ENCODE assay signal across 18 cellular contexts in the genomic region with DNA sequence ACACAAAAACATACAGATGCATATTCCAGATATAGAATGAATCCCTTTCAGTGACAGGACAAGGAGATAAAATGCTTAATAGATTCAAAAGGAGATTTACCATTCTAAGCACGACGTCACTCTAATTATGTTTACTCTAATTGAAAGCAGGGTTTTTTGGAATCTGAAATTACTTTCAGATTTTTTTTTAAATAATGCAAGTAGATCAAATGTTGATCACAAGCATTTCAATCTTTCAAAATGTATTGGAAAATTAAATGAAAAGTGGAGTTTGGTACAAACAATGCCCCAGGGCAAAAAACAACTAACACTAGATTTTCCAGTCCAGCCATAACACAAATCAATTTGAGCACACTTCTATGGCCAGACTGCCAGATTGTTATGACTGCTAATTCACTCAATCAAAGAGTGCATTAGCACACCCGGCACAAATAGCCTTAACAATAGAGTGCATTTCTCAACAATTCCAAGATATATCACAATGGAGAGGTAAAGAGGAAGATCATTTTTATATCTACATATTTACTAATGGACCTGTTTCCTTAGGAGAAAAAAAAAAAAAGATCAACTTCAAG. TPM values are rescaled to one million over a fixed set of nuclear protein-coding genes. Genes with fewer than 3 reads are reported as not detected.
DNase-seq lines count a peak whose midpoint lies in the region; ATAC-seq, FAIRE-seq and TF ChIP-seq lines count a peak whose summit lies in the region.
"Had no signal": no experiment of that assay in that cellular context is flagged by ENCODE, and none has a peak within 500 bp of the region (broad histone marks: within the 10 kb centered on the region; RNA-seq: fewer than 3 reads in every experiment).

No MANE protein-coding gene starts in this region.

- H2AFZ ChIP-seq in SK-N-SH (ENCODE audit: low read depth), result no peak overlapping the region
- H2AFZ ChIP-seq: GM23248 had no signal

- CTCF ChIA-PET in SK-N-SH (lab: Yijun Ruan, JAX), result interaction anchor here (0.8 kb wide), 1 partner anchor 429 kb away, joined by 3 read pairs; no protein-coding TSS in a partner anchor

- TF ChIP-seq EP300 in SK-N-SH (IDR thresholded peaks at IDR 0.05; ENCODE audit: borderline replicate concordance in 1 of 2, low read depth in 1 of 2, low read length in 1 of 2), result peak in 1 of 2 experiments; percentile 54; a peak in 1 of 4 replicates

- WGBS in SK-N-SH (ENCODE audit: low lambda C conversion rate), result 38% methylated on average over 3 of the region's 3 CpGs

- H3K4me1 Mint-ChIP-seq in nephron progenitor cell, result peaks cover 85% of the 10 kb centered on the region

- TF ChIP-seq CTCF in SK-N-SH (IDR thresholded peaks at IDR 0.05), result no peak
- TF ChIP-seq CTCF in nephron progenitor cell (IDR thresholded peaks at IDR 0.05), result no peak
- TF ChIP-seq CTCF in breast epithelium (IDR thresholded peaks at IDR 0.05), result no peak

- DNase-seq in NCI-H1436 (lab: John Stamatoyannopoulos, UW) (peak; percentile 27), NCI-H1436 treated with DMSO at 0.1 percent for 48 hours (lab: John Stamatoyannopoulos, UW) (no peak), NCI-H1417 treated with DMSO at 0.1 percent for 48 hours (lab: John Stamatoyannopoulos, UW) (peak; percentile 86), SK-N-SH (no peak), nephron progenitor cell (no peak), frontal cortex (ENCODE audit: low spot score in 2 of 2) (no peak), breast epithelium (ENCODE audit: low spot score in 2 of 2) (no peak)
- DNase-seq: AML-193, DMS53, GM23248, NCI-H1694, NCI-H2107, NCI-H774 had no signal

- no peak overlapping the region for H3K9ac ChIP-seq in SK-N-SH
- H3K9ac ChIP-seq: GM23248 had no signal

- no peak for FAIRE-seq in frontal cortex (lab: Jason Lieb, UNC)
- FAIRE-seq: K562 had no signal

- peaks cover 0 to 6% of the 10 kb centered on the region in 2 experiments; a peak in 2 of 4 replicates for H3K4me1 ChIP-seq in SK-N-SH (ENCODE audit: control insufficient read depth in 1 of 2, insufficient read depth in 2 of 2, low read depth in 1 of 2, low read length in 1 of 2)
- no peaks in the 10 kb centered on the region for H3K4me1 ChIP-seq in breast epithelium

- no peak for TF ChIP-seq POLR2A in breast epithelium (IDR thresholded peaks at IDR 0.05)

- H3K36me3 ChIP-seq in SK-N-SH (replicated peaks in 1 of 2; ENCODE audit: control insufficient read depth in 1 of 2, insufficient read depth in 2 of 2, low read length in 1 of 2) (no peaks in the 10 kb centered on the region), breast epithelium (no peaks in the 10 kb centered on the region)

- H3K4me3 Mint-ChIP-seq in nephron progenitor cell, result peak overlapping the region; percentile 0
- H3K4me3 Mint-ChIP-seq: CD14-positive monocyte had no signal

- no peaks in the 10 kb centered on the region for H3K79me2 ChIP-seq in SK-N-SH (ENCODE audit: insufficient read depth)

- intact Hi-C loops in breast epithelium (cut with DNase I; ENCODE audit: low total_unique reads), result no loop called here

- H3K9me3 ChIP-seq in SK-N-SH (no peaks in the 10 kb centered on the region), breast epithelium (no peaks in the 10 kb centered on the region)

- H4K20me1 ChIP-seq in SK-N-SH (ENCODE audit: insufficient read depth), result no peaks in the 10 kb centered on the region

- H3K9me2 ChIP-seq in SK-N-SH, result no peaks in the 10 kb centered on the region

- peak overlapping the region in 1 of 2 experiments; percentile 69; a peak in 2 of 4 replicates for H3K27ac ChIP-seq in SK-N-SH (ENCODE audit: low read depth in 2 of 2, low read length in 1 of 2)
- H3K27ac ChIP-seq in breast epithelium, result no peak overlapping the region
- H3K27ac ChIP-seq: GM23248 had no signal

- no peak overlapping the region for H3K4me3 ChIP-seq in SK-N-SH (ENCODE audit: low read depth in 2 of 2, low read length in 1 of 2)
- no peak overlapping the region for H3K4me3 ChIP-seq in breast epithelium
- H3K4me3 ChIP-seq: GM23248, K562 had no signal

- H3K36me3 Mint-ChIP-seq in nephron progenitor cell (ENCODE audit: low read depth), result no peaks in the 10 kb centered on the region

- H3K27ac Mint-ChIP-seq in nephron progenitor cell, result peak overlapping the region; percentile 94
- H3K27ac Mint-ChIP-seq: CD14-positive monocyte had no signal

- TF ChIP-seq RAD21 in SK-N-SH (IDR thresholded peaks at IDR 0.05; ENCODE audit: low read length), result no peak

- no peak for ATAC-seq in HG03469 (IDR thresholded peaks at IDR 0.05; ENCODE audit: unreplicated experiment)
- ATAC-seq: HCT116, K562, Panc1 had no signal

- H3K27me3 ChIP-seq in SK-N-SH (ENCODE audit: insufficient read depth), result no peaks in the 10 kb centered on the region
- H3K27me3 ChIP-seq in breast epithelium, result peaks cover 0 to 22% of the 10 kb centered on the region in 2 donors

- POLR2A ChIA-PET in SK-N-SH (lab: Yijun Ruan, JAX), result no interaction called here

- no peaks in the 10 kb centered on the region for H3K9me3 Mint-ChIP-seq in nephron progenitor cell

- peaks cover 11% of the 10 kb centered on the region for H3F3A ChIP-seq in SK-N-SH (replicated peaks; ENCODE audit: insufficient read depth)

- H3K4me2 ChIP-seq in SK-N-SH, result no peak overlapping the region

- no peaks in the 10 kb centered on the region for H3K27me3 Mint-ChIP-seq in nephron progenitor cell (ENCODE audit: low read depth, poor library complexity)

TF ChIP-seq in SK-N-SH, 30 proteins besides CTCF, POLR2A, EP300 and RAD21:
- no peak for TF ChIP-seq YY1 (IDR thresholded peaks at IDR 0.05; ENCODE audit: low read depth)
- TF ChIP-seq RCOR1 (IDR thresholded peaks at IDR 0.05; ENCODE audit: low read length), result no peak
- TF ChIP-seq JUND (IDR thresholded peaks at IDR 0.05), result no peak
- TF ChIP-seq CHD2 (IDR thresholded peaks at IDR 0.05; ENCODE audit: low read length, partially characterized antibody), result no peak
- no peak for TF ChIP-seq EZH2phosphoT487 (IDR thresholded peaks at IDR 0.05; ENCODE audit: borderline replicate concordance, low read depth)
- TF ChIP-seq GATA2 (CRISPR knock-in tag; IDR thresholded peaks at IDR 0.05), result 0 out of 2 replicates have a peak, but pooled peaks have one; percentile 20
- no peak for TF ChIP-seq TEAD4 (IDR thresholded peaks at IDR 0.05; ENCODE audit: borderline replicate concordance, insufficient read depth)
- TF ChIP-seq, protein P1, sequence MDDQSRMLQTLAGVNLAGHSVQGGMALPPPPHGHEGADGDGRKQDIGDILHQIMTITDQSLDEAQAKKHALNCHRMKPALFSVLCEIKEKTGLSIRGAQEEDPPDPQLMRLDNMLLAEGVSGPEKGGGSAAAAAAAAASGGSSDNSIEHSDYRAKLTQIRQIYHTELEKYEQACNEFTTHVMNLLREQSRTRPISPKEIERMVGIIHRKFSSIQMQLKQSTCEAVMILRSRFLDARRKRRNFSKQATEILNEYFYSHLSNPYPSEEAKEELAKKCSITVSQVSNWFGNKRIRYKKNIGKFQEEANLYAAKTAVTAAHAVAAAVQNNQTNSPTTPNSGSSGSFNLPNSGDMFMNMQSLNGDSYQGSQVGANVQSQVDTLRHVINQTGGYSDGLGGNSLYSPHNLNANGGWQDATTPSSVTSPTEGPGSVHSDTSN (IDR thresholded peaks at IDR 0.05), result no peak

RNA-seq across cellular contexts. Expression of gene DACH1, which starts 4.3 kb away (rescaled TPM):
- polyA plus RNA-seq in SK-N-SH (2012; rRNA removed), result 0.15 and 0.21 TPM in 2 replicates
- polyA plus RNA-seq in SK-N-SH (2012; cell fraction: cytosol; rRNA removed), result 0.28 and 0.37 TPM in 2 replicates
- 0.25 and 0.26 TPM in 2 replicates for polyA plus RNA-seq in SK-N-SH (2012; cell fraction: nucleus; rRNA removed)
- total RNA-seq in frontal cortex (14.7 TPM), breast epithelium (10 to 100 TPM in 2 of 3 donors, 1 to 10 TPM in 1; 2.2 to 13.9 (median 11.5) TPM)
- total RNA-seq: GM23248 had no signal
- polyA plus RNA-seq: GM23248 had no signal

Comparison
In these comparisons a context has a peak if more than half of its experiments do, and no peak if none do; other contexts are left out.
1. DNase-seq: peak in NCI-H1436 (single experiment) and NCI-H1417 treated with DMSO at 0.1 percent for 48 hours (single experiment); none in NCI-H1436 treated with DMSO at 0.1 percent for 48 hours (single experiment), SK-N-SH (single experiment), nephron progenitor cell (single experiment), frontal cortex (0 of 2) and breast epithelium (0 of 2).